Comparison of ENCODE assay signal across 12 cellular contexts in genomic region chr1:188652678-188653077, GRCh38.
A peak's percentile ranks its signal among the peaks of the same experiment; 100 is the strongest.
DNase-seq lines count a peak whose midpoint lies in the region; ATAC-seq, FAIRE-seq and TF ChIP-seq lines count a peak whose summit lies in the region.
"Had no signal": no experiment of that assay in that cellular context is flagged by ENCODE, and none has a peak within 500 bp of the region (broad histone marks: within the 10 kb centered on the region; RNA-seq: fewer than 3 reads in every experiment).

No MANE protein-coding gene starts in this region.

- no peak overlapping the region for H3K4me2 ChIP-seq in SU-DHL-6 (ENCODE audit: low read depth, low read length, poor library complexity, severe bottlenecking)

- TF ChIP-seq POLR2A in H54 (IDR thresholded peaks at IDR 0.05; ENCODE audit: low read depth, low read length): no peak

- TF ChIP-seq CTCF in SU-DHL-6 (IDR thresholded peaks at IDR 0.05; ENCODE audit: insufficient read depth, low read length, poor library complexity, severe bottlenecking) (no peak), fibroblast of pulmonary artery (IDR thresholded peaks at IDR 0.05; ENCODE audit: low read length, missing control alignments) (no peak)

- no peak overlapping the region for H3K27ac ChIP-seq in SU-DHL-6 (ENCODE audit: low read depth, low read length)
- H3K27ac ChIP-seq: ascending aorta had no signal

- H4K20me1 ChIP-seq in SU-DHL-6 (ENCODE audit: low read depth, low read length): no peaks in the 10 kb centered on the region

- H3K9me3 ChIP-seq in SU-DHL-6 (ENCODE audit: insufficient read depth, low read length): no peaks in the 10 kb centered on the region
- H3K9me3 ChIP-seq: ascending aorta had no signal

- ATAC-seq in HG03565 (IDR thresholded peaks at IDR 0.05; ENCODE audit: unreplicated experiment): no peak
- ATAC-seq: T-helper 17 cell had no signal

- no peak overlapping the region for H3K9ac ChIP-seq in SU-DHL-6 (ENCODE audit: low read length)

- no peaks in the 10 kb centered on the region for H3K9me2 ChIP-seq in SU-DHL-6 (replicated peaks; ENCODE audit: insufficient read depth, low read length)

- no peaks in the 10 kb centered on the region for H3K79me2 ChIP-seq in SU-DHL-6 (ENCODE audit: insufficient read depth, low read length)

- H3K36me3 ChIP-seq in SU-DHL-6 (ENCODE audit: low read length): no peaks in the 10 kb centered on the region
- H3K36me3 ChIP-seq: ascending aorta had no signal

- no peak for DNase-seq in H54 (ENCODE audit: insufficient read length, low spot score)
- DNase-seq in fibroblast of pulmonary artery (ENCODE audit: low read depth): peak; percentile 79
- peak; percentile 17 for DNase-seq in smooth muscle cell of the brain vasculature (ENCODE audit: low read depth, low spot score)
- no peak for DNase-seq in NCI-H1436 (lab: John Stamatoyannopoulos, UW)
- DNase-seq in NCI-H2081 (lab: John Stamatoyannopoulos, UW): no peak
- DNase-seq: COR-L47, hippocampal formation, NCI-H345, T-helper 17 cell had no signal

- no peaks in the 10 kb centered on the region for H3K27me3 ChIP-seq in SU-DHL-6 (ENCODE audit: low read length)
- H3K27me3 ChIP-seq: ascending aorta had no signal

- no peaks in the 10 kb centered on the region for H3F3A ChIP-seq in SU-DHL-6 (ENCODE audit: insufficient read depth)

- peak overlapping the region; percentile 40 for H2AFZ ChIP-seq in SU-DHL-6 (ENCODE audit: low read depth, low read length, severe bottlenecking)

- peak; percentile 91 for FAIRE-seq in H54 (lab: Jason Lieb, UNC)

- H3K4me3 ChIP-seq in SU-DHL-6 (ENCODE audit: insufficient read depth, low read length, poor library complexity, severe bottlenecking): no peak overlapping the region
- no peak overlapping the region for H3K4me3 ChIP-seq in fibroblast of pulmonary artery (replicated peaks; ENCODE audit: low read depth, low read length)
- H3K4me3 ChIP-seq: ascending aorta had no signal

Comparison
In these comparisons a context has a peak if more than half of its experiments do, and no peak if none do; other contexts are left out.
1. DNase-seq: peak in fibroblast of pulmonary artery (single experiment) and smooth muscle cell of the brain vasculature (single experiment); none in H54 (single experiment), NCI-H1436 (single experiment) and NCI-H2081 (0 of 2).